Comparison of ENCODE assay signal across 29 cellular contexts in the genomic region with DNA sequence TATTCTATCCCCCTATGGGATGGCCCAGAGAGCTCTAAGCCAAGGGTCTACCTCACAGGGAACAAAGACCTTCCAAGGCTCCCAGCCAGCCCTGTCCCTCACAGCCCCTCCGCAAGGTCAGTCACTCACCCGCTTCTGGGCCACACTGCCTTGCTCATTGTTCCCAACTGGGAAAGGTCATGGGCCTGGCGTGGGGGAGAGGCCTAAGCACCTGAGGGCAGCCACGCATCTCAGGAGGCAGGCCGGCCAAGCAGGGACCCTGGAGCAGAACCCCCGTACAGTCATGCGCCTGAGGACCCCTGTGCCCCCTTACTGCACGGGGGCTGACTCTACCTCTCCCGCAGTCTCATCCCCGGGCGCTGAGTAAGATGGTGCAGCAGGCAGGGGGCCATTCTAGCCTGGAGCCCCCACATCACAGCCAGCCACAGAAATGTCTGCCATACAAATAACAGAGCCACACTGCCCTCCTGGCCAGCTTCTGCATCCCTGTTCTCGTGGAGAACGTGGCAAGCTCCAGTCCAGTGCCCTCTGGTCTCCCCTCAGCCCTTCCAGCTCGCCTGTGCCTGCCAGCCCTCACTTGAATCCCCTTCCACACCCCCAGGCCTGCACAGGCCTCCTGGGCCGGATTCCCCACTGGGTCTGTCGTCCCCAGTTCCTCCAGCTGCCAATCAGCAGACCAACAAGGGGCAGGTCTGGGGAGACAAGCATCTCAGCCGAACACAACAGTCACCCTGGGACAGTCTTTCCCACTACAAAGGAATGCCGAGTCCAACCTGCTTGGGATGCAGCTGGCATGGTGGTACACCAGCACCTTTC. TPM values are rescaled to one million over a fixed set of nuclear protein-coding genes. Genes with fewer than 3 reads are reported as not detected.
DNase-seq lines count a peak whose midpoint lies in the region; ATAC-seq, FAIRE-seq and TF ChIP-seq lines count a peak whose summit lies in the region.
"Had no signal": no experiment of that assay in that cellular context is flagged by ENCODE, and none has a peak within 500 bp of the region (broad histone marks: within the 10 kb centered on the region; RNA-seq: fewer than 3 reads in every experiment).

No MANE protein-coding gene starts in this region.

- no peaks in the 10 kb centered on the region; the same call in 2 of the 3 replicates for H3K36me3 Mint-ChIP-seq in GM23338 (ENCODE audit: low read depth)
- H3K36me3 Mint-ChIP-seq: brain; natural killer cell treated with Interleukin-12 subunit alpha and Interleukin-12 subunit beta and Interleukin-15 and Interleukin-18, amount 100 ng/mL, for 72 hours had no signal

- ATAC-seq in A549 (no peak), GM23338 (no peak)
- ATAC-seq: activated T-cell treated with anti-CD3 and anti-CD28 coated beads, Interleukin-2, amount 50 U/mL, for 72 hours; gastrocnemius medialis; stimulated activated naive CD8-positive, alpha-beta T cell treated with anti-CD3 and anti-CD28 coated beads, Interleukin-15, amount 100 ng/mL, for 72 hours had no signal

- CTCF ChIA-PET in A549 (lab: Yijun Ruan, JAX): interaction anchor here (1.1 to 5.8 kb wide), 4 partner anchors 12 to 62 kb away, joined by 3 to 31 read pairs (median 4); no protein-coding TSS in a partner anchor

- H3K4me1 ChIP-seq in A549 (peaks cover 56% of the 10 kb centered on the region), GM23338 (ENCODE audit: insufficient read depth) (peaks cover 14% of the 10 kb centered on the region), osteoblast (ENCODE audit: insufficient read depth, low read length) (peaks cover 12% of the 10 kb centered on the region)
- H3K4me1 ChIP-seq: HAP-1 had no signal

- WGBS in A549 (ENCODE audit: missing lambda C conversion rate): 91% methylated on average over 16 of the region's 18 CpGs

- no peak overlapping the region for H3K4me3 Mint-ChIP-seq in GM23338
- H3K4me3 Mint-ChIP-seq: activated B cell treated with CpG ODN at 0.5 μM for 24 hours; activated T-cell treated with anti-CD3 and anti-CD28 coated beads, Interleukin-2, amount 50 U/mL, for 72 hours; natural killer cell treated with Interleukin-12 subunit alpha and Interleukin-12 subunit beta and Interleukin-15 and Interleukin-18, amount 100 ng/mL, for 72 hours; stimulated activated naive CD8-positive, alpha-beta T cell treated with anti-CD3 and anti-CD28 coated beads, Interleukin-15, amount 100 ng/mL, for 72 hours had no signal

- H3K27ac Mint-ChIP-seq in GM23338: peak overlapping the region; percentile 66; the same call in 1 of the 2 replicates
- H3K27ac Mint-ChIP-seq: activated B cell treated with CpG ODN at 0.5 μM for 24 hours; activated T-cell treated with anti-CD3 and anti-CD28 coated beads, Interleukin-2, amount 50 U/mL, for 72 hours had no signal

- TF ChIP-seq POLR2A in A549 (IDR thresholded peaks at IDR 0.05; ENCODE audit: low read length): no peak

- H3K4me3 ChIP-seq in A549: no peak overlapping the region
- H3K4me3 ChIP-seq in GM23338: no peak overlapping the region
- no peak overlapping the region for H3K4me3 ChIP-seq in osteoblast (ENCODE audit: insufficient read depth, low read length)
- H3K4me3 ChIP-seq: gastrocnemius medialis, HAP-1, hepatocyte, lung, ovary, tibial artery had no signal

- H4K20me1 ChIP-seq in GM23338 (replicated peaks; ENCODE audit: insufficient read depth): peaks cover 5% of the 10 kb centered on the region; the same call in 1 of the 2 replicates
- H4K20me1 ChIP-seq in osteoblast (ENCODE audit: insufficient read depth, low read length): peaks cover 6% of the 10 kb centered on the region

- no peak for TF ChIP-seq EP300 in A549 (IDR thresholded peaks at IDR 0.05)

- H3K36me3 ChIP-seq in GM23338 (ENCODE audit: insufficient read depth) (no peaks in the 10 kb centered on the region), osteoblast (ENCODE audit: insufficient read depth, low read length) (no peaks in the 10 kb centered on the region)
- H3K36me3 ChIP-seq: gastrocnemius medialis, HAP-1, ovary, tibial artery had no signal

- H2AFZ ChIP-seq in GM23338 (no peak overlapping the region), osteoblast (ENCODE audit: low read length) (no peak overlapping the region)
- H2AFZ ChIP-seq: hepatocyte had no signal

- H3K4me2 ChIP-seq in A549: peak overlapping the region; percentile 41; the same call in 2 of the 3 replicates
- H3K4me2 ChIP-seq in GM23338: no peak overlapping the region
- H3K4me2 ChIP-seq in osteoblast (ENCODE audit: insufficient read depth, low read length): no peak overlapping the region

- H3K79me2 ChIP-seq in GM23338 (replicated peaks; ENCODE audit: insufficient read depth): peaks cover 57% of the 10 kb centered on the region
- peaks cover 9% of the 10 kb centered on the region for H3K79me2 ChIP-seq in osteoblast (ENCODE audit: insufficient read depth, low read length)

- DNase-seq in A549 (ENCODE audit: low read depth in 1 of 2, low spot score in 1 of 2) (no peak), GM23338 (ENCODE audit: low spot score) (no peak), cerebellar cortex (ENCODE audit: low spot score) (peak; percentile 18), osteoblast (ENCODE audit: insufficient read length, low spot score, missing footprints) (peak; percentile 47), NK-92 (lab: John Stamatoyannopoulos, UW; ENCODE audit: unreplicated experiment) (no peak)
- no peak for DNase-seq in activated CD4-positive, alpha-beta T cell treated with anti-CD3 and anti-CD28 coated beads, Interleukin-2, amount 50 U/mL, for 48 hours
- DNase-seq in activated naive CD4-positive, alpha-beta T cell treated with Interleukin-2 at 50 U/mL for 16 hours: no peak
- no peak for DNase-seq in activated T-cell treated with anti-CD3 and anti-CD28 coated beads, Interleukin-2, amount 50 U/mL, for 48 hours
- DNase-seq: activated B cell treated with CpG ODN at 0.5 μM for 24 hours; activated CD4-positive, alpha-beta T cell treated with anti-CD3 and anti-CD28 coated beads, Interleukin-2, amount 50 U/mL, for 1 hour; activated naive CD4-positive, alpha-beta T cell; activated T-cell treated with anti-CD3 and anti-CD28 coated beads, Interleukin-2, amount 50 U/mL, for 72 hours; amniotic stem cell; DMS53; gastrocnemius medialis; kidney glomerular epithelial cell; NCI-H1694; NCI-H446; NCI-H748 treated with DMSO at 0.1 percent for 48 hours; ovary; stimulated activated CD8-positive, alpha-beta memory T cell treated with anti-CD3 and anti-CD28 coated beads, Interleukin-4, amount 100 ng/mL, for 48 hours; stimulated activated naive CD8-positive, alpha-beta T cell treated with anti-CD3 and anti-CD28 coated beads, Interleukin-15, amount 100 ng/mL, for 72 hours; tibial artery had no signal

- no peak for TF ChIP-seq RAD21 in A549 (conservative IDR thresholded peaks at IDR 0.05 in 1 of 2, IDR thresholded peaks at IDR 0.05 in 1 of 2)

- H3K9me3 Mint-ChIP-seq in GM23338: no peaks in the 10 kb centered on the region
- H3K9me3 Mint-ChIP-seq: activated B cell treated with CpG ODN at 0.5 μM for 24 hours; activated T-cell treated with anti-CD3 and anti-CD28 coated beads, Interleukin-2, amount 50 U/mL, for 72 hours; brain; natural killer cell treated with Interleukin-12 subunit alpha and Interleukin-12 subunit beta and Interleukin-15 and Interleukin-18, amount 100 ng/mL, for 72 hours; stimulated activated naive CD8-positive, alpha-beta T cell treated with anti-CD3 and anti-CD28 coated beads, Interleukin-15, amount 100 ng/mL, for 72 hours had no signal

- peaks cover 13% of the 10 kb centered on the region for H3K27me3 Mint-ChIP-seq in GM23338 (ENCODE audit: insufficient read depth, low read depth, poor library complexity)
- H3K27me3 Mint-ChIP-seq: activated B cell treated with CpG ODN at 0.5 μM for 24 hours; brain; natural killer cell treated with Interleukin-12 subunit alpha and Interleukin-12 subunit beta and Interleukin-15 and Interleukin-18, amount 100 ng/mL, for 72 hours; stimulated activated naive CD8-positive, alpha-beta T cell treated with anti-CD3 and anti-CD28 coated beads, Interleukin-15, amount 100 ng/mL, for 72 hours had no signal

- POLR2A ChIA-PET in A549 (lab: Yijun Ruan, JAX): no interaction called here

- H3F3A ChIP-seq in GM23338 (replicated peaks; ENCODE audit: low read depth): 0 out of 2 replicates have a peak, but pooled peaks cover 4% of the 10 kb centered on the region

- no peak for TF ChIP-seq CTCF in A549 (IDR thresholded peaks at IDR 0.05)
- TF ChIP-seq CTCF in GM23338 (conservative IDR thresholded peaks at IDR 0.05; ENCODE audit: low read depth in 2 of 2): no peak
- TF ChIP-seq CTCF in osteoblast (IDR thresholded peaks at IDR 0.05; ENCODE audit: extremely low read depth, low read depth, low read length): no peak

- no peaks in the 10 kb centered on the region for H3K9me3 ChIP-seq in A549
- no peaks in the 10 kb centered on the region for H3K9me3 ChIP-seq in osteoblast (ENCODE audit: low read depth, low read length)
- H3K9me3 ChIP-seq: gastrocnemius medialis, HAP-1, ovary, tibial artery had no signal

- H3K27me3 ChIP-seq in GM23338 (ENCODE audit: insufficient read depth) (no peaks in the 10 kb centered on the region), osteoblast (ENCODE audit: insufficient read depth, low read length) (no peaks in the 10 kb centered on the region)
- H3K27me3 ChIP-seq: gastrocnemius medialis, hepatocyte, ovary, tibial artery had no signal

- H3K9me2 ChIP-seq in GM23338 (ENCODE audit: insufficient read depth): no peaks in the 10 kb centered on the region

- peaks cover 25% of the 10 kb centered on the region for H3K4me1 Mint-ChIP-seq in GM23338
- H3K4me1 Mint-ChIP-seq: activated B cell treated with CpG ODN at 0.5 μM for 24 hours had no signal

- no peak for FAIRE-seq in A549 (lab: Jason Lieb, UNC)
- FAIRE-seq: G401.6 had no signal

- peak overlapping the region in 1 of 2 experiments; percentile 74; a peak in 3 of 6 replicates for H3K27ac ChIP-seq in A549
- H3K27ac ChIP-seq in GM23338 (ENCODE audit: low read depth): no peak overlapping the region
- H3K27ac ChIP-seq in osteoblast (ENCODE audit: low read depth, low read length): no peak overlapping the region
- H3K27ac ChIP-seq: gastrocnemius medialis, hepatocyte, ovary, tibial artery had no signal

RNA-seq across cellular contexts. Expression of a gene that starts 16.3 kb away (rescaled TPM):
- 10.5 and 11.4 TPM in 2 replicates for polyA plus RNA-seq in A549 (2011; rRNA removed)
- polyA plus RNA-seq in A549 (2012; cell fraction: cytosol; rRNA removed): 21.9 and 32.2 TPM in 2 replicates
- 39.4 and 46.8 TPM in 2 replicates for polyA plus RNA-seq in A549 (2012; cell fraction: nucleus; rRNA removed)
- polyA plus RNA-seq in A549 (2017; fragmentation: RNase III; extraction: RNeasy Plus Mini Kit Qiagen cat#74134 plus additional on column Dnase treatment): 29.0 to 38.0 TPM (median 31.4 TPM) in 3 replicates
- polyA minus RNA-seq in A549 (2011; rRNA and poly(A)+ RNA removed): 15.0 and 21.7 TPM in 2 replicates
- 24.9 and 26.8 TPM in 2 replicates for total RNA-seq in GM23338 (2014; rRNA removed; shearing (Covaris generic))
- polyA plus RNA-seq in GM23338 (2016; fragmentation: Nextera tagmentation; extraction: Ambion mirVana): 4.5 and 6.5 TPM in 2 replicates
- 3.2 and 3.6 TPM in 2 replicates for total RNA-seq in osteoblast

RNA-seq across cellular contexts. Expression of a gene that starts 57.3 kb away (rescaled TPM):
- polyA plus RNA-seq in A549 (2011; rRNA removed) (0.19 and 0.21 TPM in 2 replicates), A549 (2017; fragmentation: RNase III; extraction: RNeasy Plus Mini Kit Qiagen cat#74134 plus additional on column Dnase treatment) (0.20 to 0.29 TPM (median 0.23 TPM) in 3 replicates), GM23338 (2016; fragmentation: Nextera tagmentation; extraction: Ambion mirVana) (1.9 TPM in 2 replicates)
- 0.26 and 0.38 TPM in 2 replicates for polyA plus RNA-seq in A549 (2012; cell fraction: cytosol; rRNA removed)
- 0.52 and 0.58 TPM in 2 replicates for polyA plus RNA-seq in A549 (2012; cell fraction: nucleus; rRNA removed)
- 0.29 and 0.58 TPM in 2 replicates for polyA minus RNA-seq in A549 (2011; rRNA and poly(A)+ RNA removed)
- total RNA-seq in GM23338 (2014; rRNA removed; shearing (Covaris generic)): 1.6 and 2.0 TPM in 2 replicates
- total RNA-seq in osteoblast: 11.2 and 12.3 TPM in 2 replicates
- total RNA-seq: activated B cell treated with CpG ODN at 0.5 μM for 24 hours; natural killer cell treated with Interleukin-12 subunit alpha and Interleukin-12 subunit beta and Interleukin-15 and Interleukin-18, amount 100 ng/mL, for 72 hours had no signal

Comparison
In these comparisons a context has a peak if more than half of its experiments do, and no peak if none do; other contexts are left out.
1. DNase-seq: peak in cerebellar cortex (single experiment) and osteoblast (single experiment); none in A549 (0 of 2), GM23338 (single experiment), activated CD4-positive, alpha-beta T cell treated with anti-CD3 and anti-CD28 coated beads, Interleukin-2, amount 50 U/mL, for 48 hours (0 of 2), NK-92 (single experiment), activated naive CD4-positive, alpha-beta T cell treated with Interleukin-2 at 50 U/mL for 16 hours (single experiment) and activated T-cell treated with anti-CD3 and anti-CD28 coated beads, Interleukin-2, amount 50 U/mL, for 48 hours (0 of 2).